ENCODE assay signal across 1 cellular context in genomic region chr17:32303861-32304288, GRCh38.
TF ChIP-seq lines count a peak whose summit lies in the region.

No MANE protein-coding gene starts in this region.

TF ChIP-seq in HEK293, 187 proteins besides CTCF, POLR2A, EP300 and RAD21 (continued from another document and continues in another):
- TF ChIP-seq ZNF837 (tag by site-specific recombination; IDR thresholded peaks at IDR 0.05): no peak
- no peak for TF ChIP-seq ZNF155 (tag by site-specific recombination; IDR thresholded peaks at IDR 0.05)
- TF ChIP-seq ZNF292 (tag by site-specific recombination; IDR thresholded peaks at IDR 0.05; ENCODE audit: borderline replicate concordance, low read depth): no peak
- TF ChIP-seq ZNF184 (tag by site-specific recombination; IDR thresholded peaks at IDR 0.05): no peak
- no peak for TF ChIP-seq ZNF518A (tag by site-specific recombination; conservative IDR thresholded peaks at IDR 0.05; ENCODE audit: low read depth)
- TF ChIP-seq ZBTB20 (tag by site-specific recombination; IDR thresholded peaks at IDR 0.05): peak; percentile 61
- TF ChIP-seq ZNF501 (tag by site-specific recombination; IDR thresholded peaks at IDR 0.05): no peak; the same call in 1 of the 2 replicates
- no peak for TF ChIP-seq TCF7L2 (IDR thresholded peaks at IDR 0.05; ENCODE audit: borderline replicate concordance, low read depth, low read length)
- peak; percentile 69 for TF ChIP-seq ZEB2 (tag by site-specific recombination; IDR thresholded peaks at IDR 0.05)
- TF ChIP-seq FEZF1 (tag by site-specific recombination; IDR thresholded peaks at IDR 0.05): peak; percentile 77
- TF ChIP-seq ZNF473 (tag by site-specific recombination; IDR thresholded peaks at IDR 0.05): no peak
- TF ChIP-seq ZNF785 (tag by site-specific recombination; IDR thresholded peaks at IDR 0.05): no peak
- TF ChIP-seq, protein P1, sequence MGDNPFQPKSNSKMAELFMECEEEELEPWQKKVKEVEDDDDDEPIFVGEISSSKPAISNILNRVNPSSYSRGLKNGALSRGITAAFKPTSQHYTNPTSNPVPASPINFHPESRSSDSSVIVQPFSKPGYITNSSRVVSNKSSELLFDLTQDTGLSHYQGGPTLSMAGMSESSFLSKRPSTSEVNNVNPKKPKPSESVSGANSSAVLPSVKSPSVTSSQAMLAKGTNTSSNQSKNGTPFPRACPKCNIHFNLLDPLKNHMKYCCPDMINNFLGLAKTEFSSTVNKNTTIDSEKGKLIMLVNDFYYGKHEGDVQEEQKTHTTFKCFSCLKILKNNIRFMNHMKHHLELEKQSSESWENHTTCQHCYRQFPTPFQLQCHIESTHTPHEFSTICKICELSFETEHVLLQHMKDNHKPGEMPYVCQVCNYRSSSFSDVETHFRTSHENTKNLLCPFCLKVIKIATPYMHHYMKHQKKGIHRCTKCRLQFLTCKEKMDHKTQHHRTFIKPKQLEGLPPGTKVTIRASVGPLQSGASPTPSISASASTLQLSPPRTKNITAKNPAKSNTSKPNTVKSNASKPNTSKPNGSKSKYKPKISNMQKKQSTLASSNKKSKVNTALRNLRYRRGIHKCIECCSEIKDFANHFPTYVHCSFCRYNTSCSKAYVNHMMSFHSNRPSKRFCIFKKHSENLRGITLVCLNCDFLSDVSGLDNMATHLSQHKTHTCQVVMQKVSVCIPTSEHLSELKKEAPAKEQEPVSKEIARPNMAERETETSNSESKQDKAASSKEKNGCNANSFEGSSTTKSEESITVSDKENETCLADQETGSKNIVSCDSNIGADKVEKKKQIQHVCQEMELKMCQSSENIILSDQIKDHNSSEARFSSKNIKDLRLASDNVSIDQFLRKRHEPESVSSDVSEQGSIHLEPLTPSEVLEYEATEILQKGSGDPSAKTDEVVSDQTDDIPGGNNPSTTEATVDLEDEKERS (tag by site-specific recombination; IDR thresholded peaks at IDR 0.05): no peak
- no peak for TF ChIP-seq ZNF521 (tag by site-specific recombination; IDR thresholded peaks at IDR 0.05)
- no peak for TF ChIP-seq ZNF830 (tag by site-specific recombination; IDR thresholded peaks at IDR 0.05; ENCODE audit: low read depth)
- TF ChIP-seq ZSCAN23 (tag by site-specific recombination; IDR thresholded peaks at IDR 0.05): no peak
- TF ChIP-seq, protein P2, sequence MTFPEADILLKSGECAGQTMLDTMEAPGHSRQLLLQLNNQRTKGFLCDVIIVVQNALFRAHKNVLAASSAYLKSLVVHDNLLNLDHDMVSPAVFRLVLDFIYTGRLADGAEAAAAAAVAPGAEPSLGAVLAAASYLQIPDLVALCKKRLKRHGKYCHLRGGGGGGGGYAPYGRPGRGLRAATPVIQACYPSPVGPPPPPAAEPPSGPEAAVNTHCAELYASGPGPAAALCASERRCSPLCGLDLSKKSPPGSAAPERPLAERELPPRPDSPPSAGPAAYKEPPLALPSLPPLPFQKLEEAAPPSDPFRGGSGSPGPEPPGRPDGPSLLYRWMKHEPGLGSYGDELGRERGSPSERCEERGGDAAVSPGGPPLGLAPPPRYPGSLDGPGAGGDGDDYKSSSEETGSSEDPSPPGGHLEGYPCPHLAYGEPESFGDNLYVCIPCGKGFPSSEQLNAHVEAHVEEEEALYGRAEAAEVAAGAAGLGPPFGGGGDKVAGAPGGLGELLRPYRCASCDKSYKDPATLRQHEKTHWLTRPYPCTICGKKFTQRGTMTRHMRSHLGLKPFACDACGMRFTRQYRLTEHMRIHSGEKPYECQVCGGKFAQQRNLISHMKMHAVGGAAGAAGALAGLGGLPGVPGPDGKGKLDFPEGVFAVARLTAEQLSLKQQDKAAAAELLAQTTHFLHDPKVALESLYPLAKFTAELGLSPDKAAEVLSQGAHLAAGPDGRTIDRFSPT (tag by site-specific recombination; IDR thresholded peaks at IDR 0.05): no peak
- no peak for TF ChIP-seq ZNF350 (tag by site-specific recombination; IDR thresholded peaks at IDR 0.05)
- TF ChIP-seq RBAK (tag by site-specific recombination; IDR thresholded peaks at IDR 0.05): no peak
- no peak for TF ChIP-seq ZNF221 (tag by site-specific recombination; IDR thresholded peaks at IDR 0.05; ENCODE audit: borderline replicate concordance)
- TF ChIP-seq KLF9 (tag by site-specific recombination; IDR thresholded peaks at IDR 0.05; ENCODE audit: low read depth): no peak
- TF ChIP-seq ZNF366 (tag by site-specific recombination; conservative IDR thresholded peaks at IDR 0.05): peak; percentile 34
- TF ChIP-seq ZFHX2 (tag by site-specific recombination; conservative IDR thresholded peaks at IDR 0.05): no peak
- no peak for TF ChIP-seq ELK4 (IDR thresholded peaks at IDR 0.05; ENCODE audit: borderline replicate concordance, low read depth, low read length)
- TF ChIP-seq ZNF394 (tag by site-specific recombination; IDR thresholded peaks at IDR 0.05; ENCODE audit: borderline replicate concordance): no peak
- no peak for TF ChIP-seq ZNF510 (tag by site-specific recombination; IDR thresholded peaks at IDR 0.05; ENCODE audit: insufficient replicate concordance)
- no peak for TF ChIP-seq REPIN1 (tag by site-specific recombination; IDR thresholded peaks at IDR 0.05; ENCODE audit: low read depth)
- TF ChIP-seq, protein P3, sequence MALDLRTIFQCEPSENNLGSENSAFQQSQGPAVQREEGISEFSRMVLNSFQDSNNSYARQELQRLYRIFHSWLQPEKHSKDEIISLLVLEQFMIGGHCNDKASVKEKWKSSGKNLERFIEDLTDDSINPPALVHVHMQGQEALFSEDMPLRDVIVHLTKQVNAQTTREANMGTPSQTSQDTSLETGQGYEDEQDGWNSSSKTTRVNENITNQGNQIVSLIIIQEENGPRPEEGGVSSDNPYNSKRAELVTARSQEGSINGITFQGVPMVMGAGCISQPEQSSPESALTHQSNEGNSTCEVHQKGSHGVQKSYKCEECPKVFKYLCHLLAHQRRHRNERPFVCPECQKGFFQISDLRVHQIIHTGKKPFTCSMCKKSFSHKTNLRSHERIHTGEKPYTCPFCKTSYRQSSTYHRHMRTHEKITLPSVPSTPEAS (tag by site-specific recombination; IDR thresholded peaks at IDR 0.05): no peak
- TF ChIP-seq ZBTB11 (tag by site-specific recombination; conservative IDR thresholded peaks at IDR 0.05; ENCODE audit: low read depth): no peak
- TF ChIP-seq OSR2 (tag by site-specific recombination; IDR thresholded peaks at IDR 0.05): peak; percentile 30; the same call in 1 of the 2 replicates
- TF ChIP-seq ZIC2 (tag by site-specific recombination; IDR thresholded peaks at IDR 0.05): no peak
- TF ChIP-seq, protein P4, sequence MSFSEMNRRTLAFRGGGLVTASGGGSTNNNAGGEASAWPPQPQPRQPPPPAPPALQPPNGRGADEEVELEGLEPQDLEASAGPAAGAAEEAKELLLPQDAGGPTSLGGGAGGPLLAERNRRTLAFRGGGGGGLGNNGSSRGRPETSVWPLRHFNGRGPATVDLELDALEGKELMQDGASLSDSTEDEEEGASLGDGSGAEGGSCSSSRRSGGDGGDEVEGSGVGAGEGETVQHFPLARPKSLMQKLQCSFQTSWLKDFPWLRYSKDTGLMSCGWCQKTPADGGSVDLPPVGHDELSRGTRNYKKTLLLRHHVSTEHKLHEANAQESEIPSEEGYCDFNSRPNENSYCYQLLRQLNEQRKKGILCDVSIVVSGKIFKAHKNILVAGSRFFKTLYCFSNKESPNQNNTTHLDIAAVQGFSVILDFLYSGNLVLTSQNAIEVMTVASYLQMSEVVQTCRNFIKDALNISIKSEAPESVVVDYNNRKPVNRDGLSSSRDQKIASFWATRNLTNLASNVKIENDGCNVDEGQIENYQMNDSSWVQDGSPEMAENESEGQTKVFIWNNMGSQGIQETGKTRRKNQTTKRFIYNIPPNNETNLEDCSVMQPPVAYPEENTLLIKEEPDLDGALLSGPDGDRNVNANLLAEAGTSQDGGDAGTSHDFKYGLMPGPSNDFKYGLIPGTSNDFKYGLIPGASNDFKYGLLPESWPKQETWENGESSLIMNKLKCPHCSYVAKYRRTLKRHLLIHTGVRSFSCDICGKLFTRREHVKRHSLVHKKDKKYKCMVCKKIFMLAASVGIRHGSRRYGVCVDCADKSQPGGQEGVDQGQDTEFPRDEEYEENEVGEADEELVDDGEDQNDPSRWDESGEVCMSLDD (tag by site-specific recombination; IDR thresholded peaks at IDR 0.05): no peak
- TF ChIP-seq, protein P5, sequence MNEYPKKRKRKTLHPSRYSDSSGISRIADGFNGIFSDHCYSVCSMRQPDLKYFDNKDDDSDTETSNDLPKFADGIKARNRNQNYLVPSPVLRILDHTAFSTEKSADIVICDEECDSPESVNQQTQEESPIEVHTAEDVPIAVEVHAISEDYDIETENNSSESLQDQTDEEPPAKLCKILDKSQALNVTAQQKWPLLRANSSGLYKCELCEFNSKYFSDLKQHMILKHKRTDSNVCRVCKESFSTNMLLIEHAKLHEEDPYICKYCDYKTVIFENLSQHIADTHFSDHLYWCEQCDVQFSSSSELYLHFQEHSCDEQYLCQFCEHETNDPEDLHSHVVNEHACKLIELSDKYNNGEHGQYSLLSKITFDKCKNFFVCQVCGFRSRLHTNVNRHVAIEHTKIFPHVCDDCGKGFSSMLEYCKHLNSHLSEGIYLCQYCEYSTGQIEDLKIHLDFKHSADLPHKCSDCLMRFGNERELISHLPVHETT (tag by site-specific recombination; IDR thresholded peaks at IDR 0.05): no peak
- no peak for TF ChIP-seq ZNF530 (tag by site-specific recombination; IDR thresholded peaks at IDR 0.05; ENCODE audit: low read depth)
- TF ChIP-seq ZNF132 (tag by site-specific recombination; IDR thresholded peaks at IDR 0.05; ENCODE audit: borderline replicate concordance): no peak
- no peak for TF ChIP-seq ZNF169 (tag by site-specific recombination; IDR thresholded peaks at IDR 0.05)
- TF ChIP-seq ZNF114 (tag by site-specific recombination; IDR thresholded peaks at IDR 0.05): no peak
- no peak for TF ChIP-seq ZNF645 (tag by site-specific recombination; IDR thresholded peaks at IDR 0.05)
- TF ChIP-seq ZBTB17 (tag by site-specific recombination; IDR thresholded peaks at IDR 0.05): peak; percentile 82
- TF ChIP-seq ZNF544 (tag by site-specific recombination; IDR thresholded peaks at IDR 0.05): no peak
